In genomic region chr10:124874-125273, GRCh38 we compare ENCODE assay signal across 19 cellular contexts.
"Had no signal": no experiment of that assay in that cellular context is flagged by ENCODE, and none has a peak within 500 bp of the region (broad histone marks: within the 10 kb centered on the region; RNA-seq: fewer than 3 reads in every experiment).

No MANE protein-coding gene starts in this region.

- ATAC-seq: foreskin keratinocyte; left colon; left ventricle myocardium superior; natural killer cell treated with Interleukin-12 subunit alpha and Interleukin-12 subunit beta and Interleukin-15 and Interleukin-18, amount 100 ng/mL, for 72 hours; right lobe of liver; stimulated activated effector memory CD8-positive, alpha-beta T cell treated with anti-CD3 and anti-CD28 coated beads, Interleukin-12 subunit alpha, Interleukin-12 subunit beta, amount 100 ng/mL, for 72 hours; stimulated activated naive CD8-positive, alpha-beta T cell treated with anti-CD3 and anti-CD28 coated beads, Interleukin-15, Interleukin-2, amounts not matched to agents 100 U/mL and 50 U/mL, for 24 hours had no signal

- DNase-seq: dermis blood vessel endothelial cell; effector CD4-positive, alpha-beta T cell; endodermal cell; erythroblast; foreskin keratinocyte; kidney; left colon; left ventricle myocardium superior; mesenchymal stem cell; midbrain; nucleus accumbens; ovary; right lobe of liver; stimulated activated CD4-positive, alpha-beta T cell treated with anti-CD3 and anti-CD28 coated beads, Interleukin-4, amount 100 ng/mL, for 1 hour; stimulated activated CD8-positive, alpha-beta memory T cell treated with anti-CD3 and anti-CD28 coated beads, Interleukin-4, amount 100 ng/mL, for 48 hours; stimulated activated naive CD8-positive, alpha-beta T cell treated with anti-CD3 and anti-CD28 coated beads, Interleukin-15, Interleukin-2, amounts not matched to agents 100 U/mL and 50 U/mL, for 24 hours; thyroid gland had no signal
